8 cellular contexts compared by ENCODE assay signal in genomic region chr11:65833297-65834030, GRCh38. TPM values are rescaled to one million over a fixed set of nuclear protein-coding genes. Genes with fewer than 3 reads are reported as not detected.
DNase-seq lines count a peak whose midpoint lies in the region; ATAC-seq and TF ChIP-seq lines count a peak whose summit lies in the region.

Gene SNX32 (plus strand): TSS chr11:65833963. CDS start chr11:65834066, 103 bp downstream.

- TF ChIP-seq CTCF in AG04449 (IDR thresholded peaks at IDR 0.05; ENCODE audit: insufficient read depth, low read length, missing control alignments) (no peak), endothelial cell (IDR thresholded peaks at IDR 0.05; ENCODE audit: unreplicated experiment) (no peak)

- peak within 1 kb of the TSS; percentile 11 for H3K27ac Mint-ChIP-seq in endothelial cell (ENCODE audit: unreplicated experiment)

- peak; percentile 36 for TF ChIP-seq POLR2A in GM18951 (IDR thresholded peaks at IDR 0.05; ENCODE audit: extremely low read depth, insufficient read depth, insufficient read length)

- H3K9me3 Mint-ChIP-seq in endothelial cell (ENCODE audit: unreplicated experiment): no peaks in the 10 kb centered on the region

- POLR2A ChIA-PET in AG04449 (lab: Yijun Ruan, JAX): interaction anchor here (0.6 to 1.4 kb wide), 10 partner anchors 14 to 114 kb away, joined by 3 to 7 read pairs (median 4); partner anchors contain the start of genes CFL1, MUS81 and RNASEH2C

- no peak for DNase-seq in AG04449 (ENCODE audit: low read depth, low spot score)
- DNase-seq in NCI-H526 treated with DMSO at 0.1 percent for 48 hours (lab: John Stamatoyannopoulos, UW): peak; percentile 90
- DNase-seq in activated CD8-positive, alpha-beta memory T cell treated with anti-CD3 and anti-CD28 coated beads for 4 hours (ENCODE audit: low read depth in 2 of 2): peak; percentile 87 to 92
- DNase-seq in endothelial cell (ENCODE audit: low spot score): peak; percentile 93
- peak; percentile 99 for DNase-seq in mesenteric fat pad (ENCODE audit: low spot score)
- DNase-seq in stimulated activated CD8-positive, alpha-beta memory T cell treated with anti-CD3 and anti-CD28 coated beads, Interleukin-12 subunit alpha, Interleukin-12 subunit beta, amount 100 ng/mL, for 24 hours (ENCODE audit: extremely low read depth): peak; percentile 89

- H3K4me3 ChIP-seq in AG04449 (ENCODE audit: low read depth, low read length): peak within 1 kb of the TSS; percentile 75

- peaks cover 3% of the 10 kb centered on the region for H3K36me3 Mint-ChIP-seq in endothelial cell (ENCODE audit: low read depth, unreplicated experiment)

- peaks cover 4% of the 10 kb centered on the region for H3K4me1 Mint-ChIP-seq in endothelial cell (ENCODE audit: unreplicated experiment)

- in situ Hi-C loops in GM18951 (cut with MboI; ENCODE audit: low sequenced_read_pairs, unreplicated experiment): no loop called here

- peak within 1 kb of the TSS; percentile 77 for H3K4me3 Mint-ChIP-seq in endothelial cell (ENCODE audit: unreplicated experiment)

- peaks cover 10% of the 10 kb centered on the region for H3K27me3 Mint-ChIP-seq in endothelial cell (ENCODE audit: unreplicated experiment)

- peak; percentile 97 for ATAC-seq in HG03354 (IDR thresholded peaks at IDR 0.05; ENCODE audit: poor library complexity, severe bottlenecking, unreplicated experiment)

- CTCF ChIA-PET in AG04449 (lab: Yijun Ruan, JAX): interaction anchor here (0.7 to 8.5 kb wide), 11 partner anchors 10 to 155 kb away, joined by 3 to 107 read pairs (median 5); partner anchors contain the start of genes AP5B1, KAT5 and MUS81

RNA-seq across cellular contexts. Expression of gene SNX32, which starts in this region (rescaled TPM):
- total RNA-seq in endothelial cell (ENCODE audit: unreplicated experiment) (1.2 TPM), mesenteric fat pad (not detected)

Comparison
In these comparisons a context has a peak if more than half of its experiments do, and no peak if none do; other contexts are left out.
1. Peak in DNase-seq in mesenteric fat pad; RNA of the gene not detected or under 1 TPM.